Comparison of ENCODE assay signal across 1 cellular context in the genomic region with DNA sequence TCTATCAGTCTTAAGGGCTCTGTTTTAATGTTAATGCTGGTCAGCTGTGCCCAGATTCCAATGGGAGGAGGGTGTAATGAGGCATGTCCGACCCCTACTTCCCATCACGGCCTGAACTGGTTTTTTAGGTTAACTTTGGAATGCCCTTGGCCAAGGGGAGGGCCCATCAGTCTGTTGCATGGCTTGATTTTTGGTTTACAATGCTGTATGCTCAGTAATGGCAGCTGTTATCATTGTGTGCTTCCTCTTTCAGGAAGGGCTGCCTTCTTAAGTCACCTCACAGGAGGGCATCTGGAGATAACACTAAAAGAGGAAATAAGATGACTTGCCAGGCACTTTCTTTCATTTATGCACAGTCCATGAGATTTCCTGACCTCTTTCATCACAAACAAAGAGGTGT.
TF ChIP-seq lines count a peak whose summit lies in the region.

No MANE protein-coding gene starts in this region.

TF ChIP-seq in HEK293, 187 proteins besides CTCF, POLR2A, EP300 and RAD21 (continued from another document):
- TF ChIP-seq, protein P1, sequence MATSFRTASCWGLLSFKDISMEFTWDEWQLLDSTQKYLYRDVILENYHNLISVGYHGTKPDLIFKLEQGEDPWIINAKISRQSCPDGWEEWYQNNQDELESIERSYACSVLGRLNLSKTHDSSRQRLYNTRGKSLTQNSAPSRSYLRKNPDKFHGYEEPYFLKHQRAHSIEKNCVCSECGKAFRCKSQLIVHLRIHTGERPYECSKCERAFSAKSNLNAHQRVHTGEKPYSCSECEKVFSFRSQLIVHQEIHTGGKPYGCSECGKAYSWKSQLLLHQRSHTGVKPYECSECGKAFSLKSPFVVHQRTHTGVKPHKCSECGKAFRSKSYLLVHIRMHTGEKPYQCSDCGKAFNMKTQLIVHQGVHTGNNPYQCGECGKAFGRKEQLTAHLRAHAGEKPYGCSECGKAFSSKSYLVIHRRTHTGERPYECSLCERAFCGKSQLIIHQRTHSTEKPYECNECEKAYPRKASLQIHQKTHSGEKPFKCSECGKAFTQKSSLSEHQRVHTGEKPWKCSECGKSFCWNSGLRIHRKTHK (tag by site-specific recombination; IDR thresholded peaks at IDR 0.05), result no peak
- TF ChIP-seq ZNF211 (tag by site-specific recombination; IDR thresholded peaks at IDR 0.05; ENCODE audit: low read depth), result no peak
